In the genomic region with DNA sequence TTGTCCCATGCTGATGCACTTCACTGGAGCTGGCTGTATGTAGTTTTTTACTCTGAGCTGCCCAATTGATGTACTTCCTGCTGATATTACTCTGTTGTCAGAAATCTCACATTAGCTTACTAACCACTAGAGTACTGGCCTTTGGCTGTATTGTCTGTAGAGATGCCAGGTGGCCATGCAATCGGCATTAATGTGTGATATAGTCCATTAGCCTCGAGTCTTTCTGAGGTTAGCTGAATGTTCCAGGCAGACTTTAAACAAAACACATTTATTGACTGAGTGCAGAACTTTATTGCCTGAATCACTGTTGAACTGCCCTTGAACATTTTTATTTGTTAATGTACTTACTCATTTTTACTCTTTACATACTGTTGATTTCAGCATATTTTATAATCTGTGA, we compare ENCODE assay signal across 13 cellular contexts.
"Had no signal": no experiment of that assay in that cellular context is flagged by ENCODE, and none has a peak within 500 bp of the region (broad histone marks: within the 10 kb centered on the region; RNA-seq: fewer than 3 reads in every experiment).

No MANE protein-coding gene starts in this region.

- DNase-seq: activated CD4-positive, alpha-beta T cell treated with anti-CD3 and anti-CD28 coated beads, Interleukin-2, amount 10 ng/mL, durations not matched to agents 7 days and 5 days; activated CD8-positive, alpha-beta memory T cell treated with anti-CD3 and anti-CD28 coated beads, Interleukin-2, amount 50 U/mL, for 48 hours; activated gamma-delta T cell; activated T-cell treated with anti-CD3 and anti-CD28 coated beads, Interleukin-2, amount 50 U/mL, for 72 hours; amniotic stem cell; cerebellar nuclear complex; effector memory CD4-positive, alpha-beta T cell; psoas muscle; spleen; stimulated activated naive CD8-positive, alpha-beta T cell treated with anti-CD3 and anti-CD28 coated beads, Interleukin-15, amount 100 ng/mL, for 72 hours had no signal

- H3K4me3 ChIP-seq: breast epithelium, psoas muscle, spleen had no signal

- H3K36me3 ChIP-seq: breast epithelium, spleen had no signal

- H3K4me1 ChIP-seq: breast epithelium, psoas muscle, spleen had no signal

- H3K27ac ChIP-seq: breast epithelium, psoas muscle, spleen had no signal

- H3K9me3 ChIP-seq: breast epithelium, psoas muscle, spleen had no signal

- ATAC-seq: activated naive CD4-positive, alpha-beta T cell treated with anti-CD3 and anti-CD28 coated beads, Interleukin-2, amount 50 U/mL, for 72 hours; activated T-cell treated with anti-CD3 and anti-CD28 coated beads, Interleukin-2, amount 50 U/mL, for 72 hours; psoas muscle; sciatic nerve; stimulated activated naive CD8-positive, alpha-beta T cell treated with anti-CD3 and anti-CD28 coated beads, Interleukin-15, amount 100 ng/mL, for 72 hours had no signal

- H3K27me3 ChIP-seq: breast epithelium, spleen had no signal
